34 cellular contexts compared by ENCODE assay signal in genomic region chr6:162125659-162126058, GRCh38.
"Had no signal": no experiment of that assay in that cellular context is flagged by ENCODE, and none has a peak within 500 bp of the region (broad histone marks: within the 10 kb centered on the region; RNA-seq: fewer than 3 reads in every experiment).

No MANE protein-coding gene starts in this region.

- H3K36me3 ChIP-seq: MG63 had no signal

- DNase-seq: Karpas-422, Kasumi-1, MG63, MM.1S, MV-4-11, NCI-H1048, NCI-H1092, NCI-H1092 treated with DMSO at 0.1 percent for 48 hours, NCI-H1105, NCI-H1105 treated with DMSO at 0.1 percent for 48 hours, NCI-H1417, NCI-H1417 treated with DMSO at 0.1 percent for 48 hours, NCI-H1436, NCI-H1436 treated with DMSO at 0.1 percent for 48 hours, NCI-H146, NCI-H1694, NCI-H1694 treated with DMSO at 0.1 percent for 48 hours, NCI-H187, NCI-H187 treated with DMSO at 0.1 percent for 48 hours, NCI-H1930, NCI-H2029, NCI-H2029 treated with DMSO at 0.1 percent for 48 hours, NCI-H2081, NCI-H2081 treated with DMSO at 0.1 percent for 48 hours, NCI-H2107, NCI-H2171, NCI-H2171 treated with DMSO at 0.1 percent for 48 hours, NCI-H2227 treated with DMSO at 0.1 percent for 48 hours, NCI-H226, NCI-H345, NCI-H446, NCI-H446 treated with DMSO at 0.1 percent for 48 hours, NCI-H510A, NCI-H510A treated with DMSO at 0.1 percent for 48 hours had no signal

- H3K27me3 ChIP-seq: MG63 had no signal

- H3K9me3 ChIP-seq: MG63 had no signal

- H3K4me3 ChIP-seq: MG63 had no signal
